8 cellular contexts compared by ENCODE assay signal in the genomic region with DNA sequence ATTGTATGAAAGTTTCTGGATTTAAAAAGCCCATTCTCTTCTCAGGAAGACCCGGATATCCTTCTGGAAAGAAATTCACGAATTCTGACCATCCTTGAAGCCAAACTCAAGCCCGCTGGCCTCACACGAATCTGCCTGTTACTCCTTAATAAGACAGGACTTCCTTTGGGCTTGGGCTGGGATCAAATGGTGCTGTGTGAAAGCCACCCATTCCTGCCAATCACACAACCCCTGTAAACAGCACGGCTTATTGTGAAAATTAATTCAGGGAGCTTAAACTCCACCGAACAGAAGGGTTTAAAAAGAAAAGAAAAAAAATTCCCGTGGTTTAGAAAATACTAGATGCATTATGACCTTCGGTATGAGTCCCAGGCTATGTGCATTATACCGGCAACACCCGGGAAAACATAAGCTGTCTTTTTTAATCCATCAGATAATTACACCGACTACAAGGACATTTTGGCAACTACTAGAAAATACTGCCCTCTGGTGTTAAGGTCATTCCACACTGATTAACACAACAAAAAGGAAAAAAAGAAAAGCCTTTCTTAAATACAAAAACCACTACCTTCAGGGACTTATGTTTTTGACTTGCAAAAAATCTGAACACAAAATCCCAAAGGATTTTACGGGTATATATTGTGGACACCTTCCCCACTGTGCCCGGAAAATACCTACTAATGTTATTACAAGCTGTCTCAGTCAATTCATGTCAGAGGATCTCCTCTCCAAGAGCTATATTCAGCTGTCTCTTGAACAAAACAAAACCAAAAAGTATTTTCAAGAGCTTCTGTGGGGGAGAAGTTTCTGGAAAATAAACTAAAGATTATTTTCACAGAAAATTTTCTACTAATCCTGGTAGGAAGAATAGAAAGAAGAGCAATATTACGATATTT.
DNase-seq lines count a peak whose midpoint lies in the region; ATAC-seq and TF ChIP-seq lines count a peak whose summit lies in the region.

No MANE protein-coding gene starts in this region.

- intact Hi-C loops in MCF 10A (cut with micrococcal nuclease) = loop anchor here (1.0 to 2.0 kb wide), 5 partner anchors 49 to 318 kb away; no protein-coding TSS in a partner anchor

- DNase-seq in BJ (ENCODE audit: low read depth) (no peak), HEK293T (ENCODE audit: extremely low spot score) (peak; percentile 50), NCI-H748 (lab: John Stamatoyannopoulos, UW; ENCODE audit: unreplicated experiment) (peak; percentile 80), MCF 10A (ENCODE audit: unreplicated experiment) (peak; percentile 69), inferior parietal cortex (ENCODE audit: extremely low spot score) (peak; percentile 70), type B pancreatic cell (ENCODE audit: extremely low spot score, unreplicated experiment) (no peak)
- DNase-seq in effector memory CD4-positive, alpha-beta T cell = no peak

- POLR2A ChIA-PET in BJ (lab: Charles Lee) = no interaction called here
- POLR2A ChIA-PET in HEK293T (lab: Yijun Ruan, JAX) = no interaction called here
- POLR2A ChIA-PET in MCF 10A (lab: Yijun Ruan, JAX) = interaction anchor here (1.0 to 1.4 kb wide), 2 partner anchors 300 to 318 kb away, joined by 3 to 4 read pairs; no protein-coding TSS in a partner anchor

- no peaks in the 10 kb centered on the region for H3K4me1 ChIP-seq in effector memory CD4-positive, alpha-beta T cell (ENCODE audit: control insufficient read depth, insufficient read depth, low read length, poor library complexity, severe bottlenecking)

- no peaks in the 10 kb centered on the region for H3K27me3 ChIP-seq in BJ (ENCODE audit: control insufficient read depth, insufficient read depth, low read length)
- no peaks in the 10 kb centered on the region for H3K27me3 ChIP-seq in effector memory CD4-positive, alpha-beta T cell (replicated peaks; ENCODE audit: control insufficient read depth, insufficient read depth, low read length, poor library complexity, severe bottlenecking)

- no peak overlapping the region for H3K27ac Mint-ChIP-seq in MCF 10A (ENCODE audit: low read depth, unreplicated experiment)
- H3K27ac Mint-ChIP-seq in type B pancreatic cell = no peak overlapping the region

- H3K4me3 ChIP-seq in BJ (ENCODE audit: low read depth, low read length) = no peak overlapping the region
- H3K4me3 ChIP-seq in effector memory CD4-positive, alpha-beta T cell (ENCODE audit: insufficient read depth, low read depth, low read length, poor library complexity, severe bottlenecking) = no peak overlapping the region

- TF ChIP-seq CTCF in BJ (IDR thresholded peaks at IDR 0.05; ENCODE audit: insufficient read depth, low read depth, low read length) = peak; percentile 54
- TF ChIP-seq CTCF in MCF 10A (IDR thresholded peaks at IDR 0.05; ENCODE audit: unreplicated experiment) = peak; percentile 65
- peak; percentile 87 for TF ChIP-seq CTCF in type B pancreatic cell (conservative IDR thresholded peaks at IDR 0.05)

- H3K9me3 Mint-ChIP-seq in MCF 10A (ENCODE audit: unreplicated experiment) (no peaks in the 10 kb centered on the region), type B pancreatic cell (no peaks in the 10 kb centered on the region)

- CTCF ChIA-PET in BJ (lab: Yijun Ruan, JAX) (interaction anchor here (0.6 to 3.3 kb wide), 35 partner anchors 9 to 349 kb away, joined by 3 to 91 read pairs (median 4); no protein-coding TSS in a partner anchor), HEK293T (lab: Yijun Ruan, JAX) (interaction anchor here (0.6 to 2.8 kb wide), 24 partner anchors 9 to 616 kb away, joined by 3 to 41 read pairs (median 4); no protein-coding TSS in a partner anchor), MCF 10A (lab: Yijun Ruan, JAX) (interaction anchor here (0.6 to 3.6 kb wide), 80 partner anchors 9 to 713 kb away, joined by 3 to 129 read pairs (median 4); partner anchors contain the start of gene KCTD15)

- H3K36me3 ChIP-seq in BJ (ENCODE audit: control insufficient read depth, insufficient read depth, low read length) = no peaks in the 10 kb centered on the region
- no peaks in the 10 kb centered on the region for H3K36me3 ChIP-seq in effector memory CD4-positive, alpha-beta T cell (ENCODE audit: control insufficient read depth, insufficient read depth, low read length)

- H3K9me3 ChIP-seq in effector memory CD4-positive, alpha-beta T cell (ENCODE audit: control insufficient read depth, low read length) = no peaks in the 10 kb centered on the region

- H3K4me1 Mint-ChIP-seq in MCF 10A (ENCODE audit: insufficient read depth, unreplicated experiment) (no peaks in the 10 kb centered on the region), type B pancreatic cell (ENCODE audit: unreplicated experiment) (no peaks in the 10 kb centered on the region)

- peaks cover 28% of the 10 kb centered on the region for H3K27me3 Mint-ChIP-seq in MCF 10A (ENCODE audit: insufficient read depth, unreplicated experiment)
- H3K27me3 Mint-ChIP-seq in type B pancreatic cell = peaks cover 25% of the 10 kb centered on the region

- ATAC-seq in GM19463 (IDR thresholded peaks at IDR 0.05; ENCODE audit: unreplicated experiment) = no peak

- BruUV-seq in MCF 10A (replicated peaks; lab: Mats Ljungman, UMichigan) = no TSS peak

- H3K36me3 Mint-ChIP-seq in MCF 10A (ENCODE audit: insufficient read depth, unreplicated experiment) = no peaks in the 10 kb centered on the region
- no peaks in the 10 kb centered on the region for H3K36me3 Mint-ChIP-seq in type B pancreatic cell

- H3K27ac ChIP-seq in effector memory CD4-positive, alpha-beta T cell (ENCODE audit: insufficient read depth, low read length, poor library complexity, severe bottlenecking) = no peak overlapping the region

- no peak overlapping the region for H3K4me3 Mint-ChIP-seq in MCF 10A (ENCODE audit: unreplicated experiment)
- H3K4me3 Mint-ChIP-seq in type B pancreatic cell = no peak overlapping the region

TF ChIP-seq in HEK293T, 16 proteins besides CTCF, POLR2A, EP300 and RAD21:
- TF ChIP-seq FOXK2 (IDR thresholded peaks at IDR 0.05) = no peak
- TF ChIP-seq SUZ12 (IDR thresholded peaks at IDR 0.05) = no peak
- no peak for TF ChIP-seq NFRKB (IDR thresholded peaks at IDR 0.05)
- no peak for TF ChIP-seq TARDBP (IDR thresholded peaks at IDR 0.05)
- TF ChIP-seq L3MBTL2 (conservative IDR thresholded peaks at IDR 0.05) = no peak
- no peak for TF ChIP-seq LEF1 (IDR thresholded peaks at IDR 0.05; ENCODE audit: borderline replicate concordance)
- no peak for TF ChIP-seq ARNT (IDR thresholded peaks at IDR 0.05)
- no peak for TF ChIP-seq FOXM1 (IDR thresholded peaks at IDR 0.05; ENCODE audit: borderline replicate concordance)
- no peak for TF ChIP-seq BHLHE40 (IDR thresholded peaks at IDR 0.05; ENCODE audit: borderline replicate concordance)
- TF ChIP-seq ELF4 (IDR thresholded peaks at IDR 0.05) = no peak
- TF ChIP-seq, protein P1, sequence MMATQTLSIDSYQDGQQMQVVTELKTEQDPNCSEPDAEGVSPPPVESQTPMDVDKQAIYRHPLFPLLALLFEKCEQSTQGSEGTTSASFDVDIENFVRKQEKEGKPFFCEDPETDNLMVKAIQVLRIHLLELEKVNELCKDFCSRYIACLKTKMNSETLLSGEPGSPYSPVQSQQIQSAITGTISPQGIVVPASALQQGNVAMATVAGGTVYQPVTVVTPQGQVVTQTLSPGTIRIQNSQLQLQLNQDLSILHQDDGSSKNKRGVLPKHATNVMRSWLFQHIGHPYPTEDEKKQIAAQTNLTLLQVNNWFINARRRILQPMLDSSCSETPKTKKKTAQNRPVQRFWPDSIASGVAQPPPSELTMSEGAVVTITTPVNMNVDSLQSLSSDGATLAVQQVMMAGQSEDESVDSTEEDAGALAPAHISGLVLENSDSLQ (IDR thresholded peaks at IDR 0.05) = no peak
- TF ChIP-seq ZNF384 (IDR thresholded peaks at IDR 0.05) = no peak
- no peak for TF ChIP-seq SP1 (IDR thresholded peaks at IDR 0.05)
- no peak for TF ChIP-seq CTBP1 (IDR thresholded peaks at IDR 0.05; ENCODE audit: borderline replicate concordance)
- TF ChIP-seq FOXA1 (IDR thresholded peaks at IDR 0.05) = no peak

Comparison
In these comparisons a context has a peak if more than half of its experiments do, and no peak if none do; other contexts are left out.
1. DNase-seq: peak in HEK293T (single experiment), NCI-H748 (single experiment), MCF 10A (single experiment) and inferior parietal cortex (single experiment); none in BJ (single experiment), type B pancreatic cell (single experiment) and effector memory CD4-positive, alpha-beta T cell (0 of 3).
2. Peak in every context shown above with its lines, with median percentiles within 50 percentile points of each other: CTCF ChIP-seq.